16 cellular contexts compared by ENCODE assay signal in the genomic region with DNA sequence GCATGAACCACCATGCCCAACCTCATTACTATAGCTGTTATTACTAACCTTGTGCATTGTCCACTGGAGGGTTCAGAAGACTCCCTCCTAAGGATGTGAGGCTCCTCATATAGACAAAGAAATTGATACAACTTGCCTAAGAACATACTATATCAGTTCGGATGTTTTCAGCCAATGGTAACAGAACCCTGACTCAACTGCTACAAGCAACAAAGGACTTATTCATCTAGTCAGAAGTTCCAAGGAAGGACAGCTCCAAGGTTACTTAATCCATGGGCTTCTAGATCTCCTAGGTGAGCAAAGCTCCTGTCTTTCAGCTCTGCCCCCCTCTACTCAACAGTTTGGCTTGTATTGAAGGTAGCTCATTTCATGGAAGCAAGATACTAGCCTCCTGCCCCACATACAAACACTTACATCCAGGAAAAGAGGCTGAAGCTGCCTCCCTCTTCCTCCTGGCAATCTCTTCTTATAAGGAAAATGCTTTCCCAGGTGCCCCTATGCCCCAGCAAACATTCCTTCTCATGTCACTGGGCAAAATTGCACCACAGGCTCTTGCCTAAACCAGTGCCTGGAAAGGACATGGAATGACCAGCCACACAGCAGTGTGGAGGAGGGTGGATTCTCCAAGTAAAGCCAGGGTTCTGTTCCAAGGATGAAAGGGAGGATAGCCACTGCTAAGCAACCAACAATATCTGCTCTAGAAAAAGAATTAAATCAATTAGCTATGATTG.
"Had no signal": no experiment of that assay in that cellular context is flagged by ENCODE, and none has a peak within 500 bp of the region (broad histone marks: within the 10 kb centered on the region; RNA-seq: fewer than 3 reads in every experiment).

No MANE protein-coding gene starts in this region.

- H3K27me3 ChIP-seq: foreskin keratinocyte had no signal

- H3K27ac ChIP-seq: esophagus muscularis mucosa, foreskin keratinocyte, left lung, prostate gland, WERI-Rb-1 had no signal

- H3K4me1 ChIP-seq: left lung, prostate gland had no signal

- H3K4me3 ChIP-seq: esophagus muscularis mucosa, left lung, prostate gland, smooth muscle cell had no signal

- ATAC-seq: activated naive CD4-positive, alpha-beta T cell treated with anti-CD3 and anti-CD28 coated beads, Interleukin-2, amount 50 U/mL, for 72 hours; foreskin keratinocyte; left lung; right cardiac atrium had no signal

- H3K4me2 ChIP-seq: smooth muscle cell had no signal

- H3K36me3 ChIP-seq: esophagus muscularis mucosa, left lung, prostate gland, WERI-Rb-1 had no signal

- H3K9me3 ChIP-seq: esophagus muscularis mucosa, left lung, prostate gland had no signal

- DNase-seq: activated CD4-positive, alpha-beta T cell treated with anti-CD3 and anti-CD28 coated beads for 1 hour; activated gamma-delta T cell treated with Interleukin-2 at 50 U/mL for 16 hours; effector CD8-positive, alpha-beta T cell; foreskin keratinocyte; glutamatergic neuron; hypothalamus; islet precursor cell; left lung; right cardiac atrium; stimulated activated CD4-positive, alpha-beta T cell treated with anti-CD3 and anti-CD28 coated beads, Interleukin-4, amount 100 ng/mL, for 1 hour; T-helper 2 cell; WERI-Rb-1 had no signal
